ENCODE assay signal across 1 cellular context in the genomic region with DNA sequence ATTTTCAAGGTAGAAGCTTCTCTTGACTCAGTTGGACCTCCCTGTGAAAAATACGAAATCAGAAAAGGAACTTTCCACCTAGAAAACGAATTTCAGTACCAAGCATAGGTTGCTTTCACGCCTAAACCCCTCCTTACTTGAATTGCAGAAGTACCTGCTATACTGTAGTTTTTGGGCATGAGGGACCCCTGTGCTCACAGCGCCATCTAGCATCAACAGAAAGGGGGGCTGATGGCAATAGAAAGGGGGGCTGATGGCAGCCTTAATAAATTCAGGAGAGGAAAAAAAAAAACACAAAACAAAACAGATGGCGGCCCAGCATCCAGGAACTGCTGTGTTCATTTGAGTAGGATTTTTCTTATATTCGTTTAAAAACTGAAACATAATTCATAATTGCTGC.
TF ChIP-seq lines count a peak whose summit lies in the region.

No MANE protein-coding gene starts in this region.

TF ChIP-seq in GM23338, 12 proteins besides CTCF, POLR2A, EP300 and RAD21 (continued from another document):
- TF ChIP-seq, protein P1, sequence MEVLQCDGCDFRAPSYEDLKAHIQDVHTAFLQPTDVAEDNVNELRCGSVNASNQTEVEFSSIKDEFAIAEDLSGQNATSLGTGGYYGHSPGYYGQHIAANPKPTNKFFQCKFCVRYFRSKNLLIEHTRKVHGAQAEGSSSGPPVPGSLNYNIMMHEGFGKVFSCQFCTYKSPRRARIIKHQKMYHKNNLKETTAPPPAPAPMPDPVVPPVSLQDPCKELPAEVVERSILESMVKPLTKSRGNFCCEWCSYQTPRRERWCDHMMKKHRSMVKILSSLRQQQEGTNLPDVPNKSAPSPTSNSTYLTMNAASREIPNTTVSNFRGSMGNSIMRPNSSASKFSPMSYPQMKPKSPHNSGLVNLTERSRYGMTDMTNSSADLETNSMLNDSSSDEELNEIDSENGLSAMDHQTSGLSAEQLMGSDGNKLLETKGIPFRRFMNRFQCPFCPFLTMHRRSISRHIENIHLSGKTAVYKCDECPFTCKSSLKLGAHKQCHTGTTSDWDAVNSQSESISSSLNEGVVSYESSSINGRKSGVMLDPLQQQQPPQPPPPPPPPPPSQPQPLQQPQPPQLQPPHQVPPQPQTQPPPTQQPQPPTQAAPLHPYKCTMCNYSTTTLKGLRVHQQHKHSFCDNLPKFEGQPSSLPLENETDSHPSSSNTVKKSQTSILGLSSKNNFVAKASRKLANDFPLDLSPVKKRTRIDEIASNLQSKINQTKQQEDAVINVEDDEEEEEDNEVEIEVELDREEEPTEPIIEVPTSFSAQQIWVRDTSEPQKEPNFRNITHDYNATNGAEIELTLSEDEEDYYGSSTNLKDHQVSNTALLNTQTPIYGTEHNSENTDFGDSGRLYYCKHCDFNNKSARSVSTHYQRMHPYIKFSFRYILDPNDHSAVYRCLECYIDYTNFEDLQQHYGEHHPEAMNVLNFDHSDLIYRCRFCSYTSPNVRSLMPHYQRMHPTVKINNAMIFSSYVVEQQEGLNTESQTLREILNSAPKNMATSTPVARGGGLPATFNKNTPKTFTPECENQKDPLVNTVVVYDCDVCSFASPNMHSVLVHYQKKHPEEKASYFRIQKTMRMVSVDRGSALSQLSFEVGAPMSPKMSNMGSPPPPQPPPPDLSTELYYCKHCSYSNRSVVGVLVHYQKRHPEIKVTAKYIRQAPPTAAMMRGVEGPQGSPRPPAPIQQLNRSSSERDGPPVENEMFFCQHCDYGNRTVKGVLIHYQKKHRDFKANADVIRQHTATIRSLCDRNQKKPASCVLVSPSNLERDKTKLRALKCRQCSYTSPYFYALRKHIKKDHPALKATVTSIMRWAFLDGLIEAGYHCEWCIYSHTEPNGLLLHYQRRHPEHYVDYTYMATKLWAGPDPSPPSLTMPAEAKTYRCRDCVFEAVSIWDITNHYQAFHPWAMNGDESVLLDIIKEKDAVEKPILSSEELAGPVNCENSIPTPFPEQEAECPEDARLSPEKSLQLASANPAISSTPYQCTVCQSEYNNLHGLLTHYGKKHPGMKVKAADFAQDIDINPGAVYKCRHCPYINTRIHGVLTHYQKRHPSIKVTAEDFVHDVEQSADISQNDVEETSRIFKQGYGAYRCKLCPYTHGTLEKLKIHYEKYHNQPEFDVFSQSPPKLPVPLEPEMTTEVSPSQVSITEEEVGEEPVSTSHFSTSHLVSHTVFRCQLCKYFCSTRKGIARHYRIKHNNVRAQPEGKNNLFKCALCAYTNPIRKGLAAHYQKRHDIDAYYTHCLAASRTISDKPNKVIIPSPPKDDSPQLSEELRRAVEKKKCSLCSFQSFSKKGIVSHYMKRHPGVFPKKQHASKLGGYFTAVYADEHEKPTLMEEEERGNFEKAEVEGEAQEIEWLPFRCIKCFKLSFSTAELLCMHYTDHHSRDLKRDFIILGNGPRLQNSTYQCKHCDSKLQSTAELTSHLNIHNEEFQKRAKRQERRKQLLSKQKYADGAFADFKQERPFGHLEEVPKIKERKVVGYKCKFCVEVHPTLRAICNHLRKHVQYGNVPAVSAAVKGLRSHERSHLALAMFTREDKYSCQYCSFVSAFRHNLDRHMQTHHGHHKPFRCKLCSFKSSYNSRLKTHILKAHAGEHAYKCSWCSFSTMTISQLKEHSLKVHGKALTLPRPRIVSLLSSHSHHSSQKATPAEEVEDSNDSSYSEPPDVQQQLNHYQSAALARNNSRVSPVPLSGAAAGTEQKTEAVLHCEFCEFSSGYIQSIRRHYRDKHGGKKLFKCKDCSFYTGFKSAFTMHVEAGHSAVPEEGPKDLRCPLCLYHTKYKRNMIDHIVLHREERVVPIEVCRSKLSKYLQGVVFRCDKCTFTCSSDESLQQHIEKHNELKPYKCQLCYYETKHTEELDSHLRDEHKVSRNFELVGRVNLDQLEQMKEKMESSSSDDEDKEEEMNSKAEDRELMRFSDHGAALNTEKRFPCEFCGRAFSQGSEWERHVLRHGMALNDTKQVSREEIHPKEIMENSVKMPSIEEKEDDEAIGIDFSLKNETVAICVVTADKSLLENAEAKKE (CRISPR knock-in tag; IDR thresholded peaks at IDR 0.05), result no peak
